Comparison of ENCODE assay signal across 38 cellular contexts in genomic region chr11:60691636-60692035, GRCh38. TPM values are rescaled to one million over a fixed set of nuclear protein-coding genes. Genes with fewer than 3 reads are reported as not detected.
"Had no signal": no experiment of that assay in that cellular context is flagged by ENCODE, and none has a peak within 500 bp of the region (broad histone marks: within the 10 kb centered on the region; RNA-seq: fewer than 3 reads in every experiment).

No MANE protein-coding gene starts in this region.

- H3K4me1 ChIP-seq: adrenal gland, body of pancreas, breast epithelium had no signal

- ATAC-seq: activated CD8-positive, alpha-beta T cell treated with anti-CD3 and anti-CD28 coated beads for 36 hours; activated naive CD4-positive, alpha-beta T cell treated with anti-CD3 and anti-CD28 coated beads, Interleukin-2, amount 50 U/mL, for 72 hours; activated T-cell treated with anti-CD3 and anti-CD28 coated beads, Interleukin-2, amount 50 U/mL, for 4 hours; activated T-cell treated with anti-CD3 and anti-CD28 coated beads, Interleukin-2, amount 50 U/mL, for 72 hours; activated T-helper 17 cell treated with anti-CD3 and anti-CD28 coated beads, Interleukin-2, amount 50 U/mL, for 72 hours; body of pancreas had no signal

- H3K36me3 ChIP-seq: adrenal gland, brain microvascular endothelial cell, breast epithelium had no signal

- H3K4me3 ChIP-seq: adrenal gland, body of pancreas, breast epithelium had no signal

- H3K9me3 ChIP-seq: adrenal gland, body of pancreas, breast epithelium had no signal

- FAIRE-seq: astrocyte, TTC549 had no signal

- DNase-seq: activated B cell treated with CpG ODN at 0.5 μM for 24 hours; activated CD4-positive, alpha-beta memory T cell treated with anti-CD3 and anti-CD28 coated beads for 36 hours; activated CD4-positive, alpha-beta T cell treated with anti-CD3 and anti-CD28 coated beads for 4 hours; activated CD4-positive, alpha-beta T cell treated with anti-CD3 and anti-CD28 coated beads, Interleukin-2, amount 50 U/mL, for 1 hour; activated CD4-positive, alpha-beta T cell treated with anti-CD3 and anti-CD28 coated beads, Interleukin-2, amount 50 U/mL, for 4 hours; activated CD4-positive, CD25-positive, alpha-beta regulatory T cell treated with anti-CD3 and anti-CD28 coated beads, Interleukin-2, amount 50 U/mL, for 72 hours; activated CD8-positive, alpha-beta memory T cell treated with anti-CD3 and anti-CD28 coated beads, Interleukin-2, amount 50 U/mL, for 4 hours; activated CD8-positive, alpha-beta T cell treated with anti-CD3 and anti-CD28 coated beads for 36 hours; activated effector memory CD4-positive, alpha-beta T cell treated with anti-CD3 and anti-CD28 coated beads, Interleukin-2, amount 50 U/mL, for 16 hours; activated gamma-delta T cell treated with Interleukin-2 at 50 U/mL for 16 hours; activated naive CD4-positive, alpha-beta T cell; activated naive CD4-positive, alpha-beta T cell treated with anti-CD3 and anti-CD28 coated beads for 36 hours; activated naive CD4-positive, alpha-beta T cell treated with anti-CD3 and anti-CD28 coated beads, Interleukin-2, amount 50 U/mL, for 16 hours; activated naive CD8-positive, alpha-beta T cell treated with anti-CD3 and anti-CD28 coated beads for 36 hours; activated T-cell treated with anti-CD3 and anti-CD28 coated beads for 4 hours; activated T-cell treated with anti-CD3 and anti-CD28 coated beads, Interleukin-2, amount 50 U/mL, for 1 hour; activated T-cell treated with anti-CD3 and anti-CD28 coated beads, Interleukin-2, amount 50 U/mL, for 4 hours; activated T-cell treated with anti-CD3 and anti-CD28 coated beads, Interleukin-2, amount 50 U/mL, for 72 hours; adrenal gland; amniotic stem cell; aorta; body of pancreas; brain microvascular endothelial cell; cerebellar nuclear complex; T-helper 1 cell; T-helper 2 cell; T-helper 9 cell had no signal

- H3K27me3 ChIP-seq: adrenal gland, body of pancreas, brain microvascular endothelial cell, breast epithelium had no signal

- H3K27ac ChIP-seq: adrenal gland, body of pancreas, brain microvascular endothelial cell, breast epithelium, VCaP had no signal

RNA-seq across cellular contexts. Expression of gene MS4A8, which starts 7.8 kb away (rescaled TPM):
- total RNA-seq: activated B cell treated with CpG ODN at 0.5 μM for 24 hours; activated CD4-positive, alpha-beta memory T cell treated with anti-CD3 and anti-CD28 coated beads for 36 hours; activated CD4-positive, alpha-beta T cell treated with anti-CD3 and anti-CD28 coated beads, Interleukin-2, amount 10 ng/mL, durations not matched to agents 24 days and 14 days; activated CD8-positive, alpha-beta memory T cell treated with anti-CD3 and anti-CD28 coated beads for 36 hours; activated CD8-positive, alpha-beta T cell treated with anti-CD3 and anti-CD28 coated beads for 36 hours; activated naive CD4-positive, alpha-beta T cell treated with anti-CD3 and anti-CD28 coated beads for 36 hours; activated naive CD4-positive, alpha-beta T cell treated with anti-CD3 and anti-CD28 coated beads, Interleukin-2, amount 50 U/mL, for 72 hours; activated naive CD8-positive, alpha-beta T cell treated with anti-CD3 and anti-CD28 coated beads for 36 hours; activated T-cell treated with anti-CD3 and anti-CD28 coated beads, Interleukin-2, amount 50 U/mL, for 4 hours; activated T-cell treated with anti-CD3 and anti-CD28 coated beads, Interleukin-2, amount 50 U/mL, for 72 hours; activated T-helper 1 cell treated with anti-CD3 and anti-CD28 coated beads, Interleukin-12 subunit alpha, Interleukin-12 subunit beta, Interleukin-2, Interleukin-4 antibody, amounts not matched to agents 30 ng/mL and 10 ng/mL and 1 ng/mL, durations not matched to agents 14 hours and 24 hours and 36 hours; activated T-helper 17 cell treated with anti-CD3 and anti-CD28 coated beads, Interleukin-2, amount 50 U/mL, for 72 hours; aorta; astrocyte; cardiac septum; chondrocyte had no signal

RNA-seq across cellular contexts. Expression of gene MS4A18, which starts 32.9 kb away (rescaled TPM):
- total RNA-seq: activated B cell treated with CpG ODN at 0.5 μM for 24 hours; activated CD4-positive, alpha-beta memory T cell treated with anti-CD3 and anti-CD28 coated beads for 36 hours; activated CD4-positive, alpha-beta T cell treated with anti-CD3 and anti-CD28 coated beads, Interleukin-2, amount 10 ng/mL, durations not matched to agents 24 days and 14 days; activated CD8-positive, alpha-beta memory T cell treated with anti-CD3 and anti-CD28 coated beads for 36 hours; activated CD8-positive, alpha-beta T cell treated with anti-CD3 and anti-CD28 coated beads for 36 hours; activated naive CD4-positive, alpha-beta T cell treated with anti-CD3 and anti-CD28 coated beads for 36 hours; activated naive CD4-positive, alpha-beta T cell treated with anti-CD3 and anti-CD28 coated beads, Interleukin-2, amount 50 U/mL, for 72 hours; activated naive CD8-positive, alpha-beta T cell treated with anti-CD3 and anti-CD28 coated beads for 36 hours; activated T-cell treated with anti-CD3 and anti-CD28 coated beads, Interleukin-2, amount 50 U/mL, for 4 hours; activated T-cell treated with anti-CD3 and anti-CD28 coated beads, Interleukin-2, amount 50 U/mL, for 72 hours; activated T-helper 1 cell treated with anti-CD3 and anti-CD28 coated beads, Interleukin-12 subunit alpha, Interleukin-12 subunit beta, Interleukin-2, Interleukin-4 antibody, amounts not matched to agents 30 ng/mL and 10 ng/mL and 1 ng/mL, durations not matched to agents 14 hours and 24 hours and 36 hours; activated T-helper 17 cell treated with anti-CD3 and anti-CD28 coated beads, Interleukin-2, amount 50 U/mL, for 72 hours; adrenal gland; aorta; astrocyte; body of pancreas; breast epithelium; cardiac septum; chondrocyte had no signal
- polyA plus RNA-seq: adrenal gland, aorta had no signal
